Comparison of ENCODE assay signal across 23 cellular contexts in the genomic region with DNA sequence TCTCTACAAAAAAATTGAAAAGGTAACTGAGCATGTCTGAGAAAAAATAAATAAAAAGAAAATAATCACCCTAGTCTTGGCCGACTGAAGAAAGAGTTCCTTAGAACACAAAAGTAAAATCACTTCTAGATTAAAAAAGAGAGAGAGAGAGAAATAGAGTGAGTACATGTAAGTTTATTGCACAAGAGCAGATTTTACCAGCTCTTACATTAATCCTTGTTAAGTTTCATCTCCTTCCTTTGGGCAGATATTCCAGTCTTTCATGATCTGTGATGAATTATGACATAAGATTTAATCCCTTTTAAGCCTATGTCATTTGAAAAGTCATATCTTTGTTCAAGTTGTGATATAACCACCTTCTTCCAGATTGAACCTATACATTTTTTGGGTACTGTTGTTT. TPM values are rescaled to one million over a fixed set of nuclear protein-coding genes. Genes with fewer than 3 reads are reported as not detected.
DNase-seq lines count a peak whose midpoint lies in the region; ATAC-seq and TF ChIP-seq lines count a peak whose summit lies in the region.
"Had no signal": no experiment of that assay in that cellular context is flagged by ENCODE, and none has a peak within 500 bp of the region (broad histone marks: within the 10 kb centered on the region; RNA-seq: fewer than 3 reads in every experiment).

No MANE protein-coding gene starts in this region.

- TF ChIP-seq POLR2A in esophagus muscularis mucosa (IDR thresholded peaks at IDR 0.05; ENCODE audit: low read depth) = no peak

- no peak overlapping the region for H3K9ac ChIP-seq in SK-N-MC (ENCODE audit: insufficient read length)

- H3K4me1 Mint-ChIP-seq in effector memory CD8-positive, alpha-beta T cell (ENCODE audit: low read depth in 2 of 2) = peaks cover 14 to 36% of the 10 kb centered on the region in 2 donors

- no peaks in the 10 kb centered on the region for H3K27me3 ChIP-seq in esophagus muscularis mucosa
- H3K27me3 ChIP-seq: dorsolateral prefrontal cortex, ovary, right atrium auricular region had no signal

- no peak overlapping the region for H3K4me3 ChIP-seq in AG10803 (ENCODE audit: low read length)
- no peak overlapping the region for H3K4me3 ChIP-seq in SK-N-MC
- no peak overlapping the region for H3K4me3 ChIP-seq in esophagus muscularis mucosa
- H3K4me3 ChIP-seq: dorsolateral prefrontal cortex, ovary, right atrium auricular region had no signal

- no peak for TF ChIP-seq CTCF in AG10803 (conservative IDR thresholded peaks at IDR 0.05; ENCODE audit: low read length)
- no peak for TF ChIP-seq CTCF in esophagus muscularis mucosa (IDR thresholded peaks at IDR 0.05)
- TF ChIP-seq CTCF in omental fat pad (IDR thresholded peaks at IDR 0.05) = no peak

- intact Hi-C loops in esophagus muscularis mucosa (cut with DNase I) = no loop called here

- 45% methylated on average over 1 of the region's 1 CpG for WGBS in esophagus muscularis mucosa

- H3K27ac Mint-ChIP-seq in effector memory CD8-positive, alpha-beta T cell = peak overlapping the region in 1 of 2 donors; percentile 24
- H3K27ac Mint-ChIP-seq: activated CD8-positive, alpha-beta T cell treated with anti-CD3 and anti-CD28 coated beads, Interleukin-2, amount 10 ng/mL, durations not matched to agents 7 days and 5 days; natural killer cell treated with Interleukin-12 subunit alpha and Interleukin-12 subunit beta and Interleukin-15 and Interleukin-18, amount 100 ng/mL, for 72 hours had no signal

- no peak for TF ChIP-seq EP300 in esophagus muscularis mucosa (IDR thresholded peaks at IDR 0.05)

- ATAC-seq in omental fat pad (ENCODE audit: low FRiP score) (peak; percentile 51), GM18873 (IDR thresholded peaks at IDR 0.05; ENCODE audit: low FRiP score, unreplicated experiment) (no peak), GM18861 (IDR thresholded peaks at IDR 0.05; ENCODE audit: unreplicated experiment) (no peak)
- ATAC-seq in effector memory CD8-positive, alpha-beta T cell (replicated peaks) = no peak
- ATAC-seq: activated CD8-positive, alpha-beta T cell treated with anti-CD3 and anti-CD28 coated beads, Interleukin-2, amount 10 ng/mL, durations not matched to agents 7 days and 5 days; left cardiac atrium; natural killer cell treated with Interleukin-12 subunit alpha and Interleukin-12 subunit beta and Interleukin-15 and Interleukin-18, amount 100 ng/mL, for 72 hours; Right ventricle myocardium inferior had no signal

- no peak overlapping the region for H3K4me3 Mint-ChIP-seq in effector memory CD8-positive, alpha-beta T cell
- H3K4me3 Mint-ChIP-seq: activated CD8-positive, alpha-beta T cell treated with anti-CD3 and anti-CD28 coated beads, Interleukin-2, amount 10 ng/mL, durations not matched to agents 7 days and 5 days; natural killer cell treated with Interleukin-12 subunit alpha and Interleukin-12 subunit beta and Interleukin-15 and Interleukin-18, amount 100 ng/mL, for 72 hours had no signal

- no peaks in the 10 kb centered on the region for H3K9me3 Mint-ChIP-seq in effector memory CD8-positive, alpha-beta T cell
- H3K9me3 Mint-ChIP-seq: natural killer cell treated with Interleukin-12 subunit alpha and Interleukin-12 subunit beta and Interleukin-15 and Interleukin-18, amount 100 ng/mL, for 72 hours had no signal

- peak overlapping the region; percentile 67; the same call in 1 of the 2 replicates for H3K27ac ChIP-seq in SK-N-MC
- peak overlapping the region in 3 of 4 donors; percentile 24 to 57 (median 46) for H3K27ac ChIP-seq in esophagus muscularis mucosa (replicated peaks in 1 of 4)
- H3K27ac ChIP-seq: epithelial cell of prostate, ovary had no signal

- H3K4me1 ChIP-seq in esophagus muscularis mucosa = peaks cover 36 to 64% (median 57%) of the 10 kb centered on the region in 4 donors

- peaks cover 27% of the 10 kb centered on the region for H3K36me3 Mint-ChIP-seq in effector memory CD8-positive, alpha-beta T cell (ENCODE audit: insufficient read depth)
- H3K36me3 Mint-ChIP-seq: natural killer cell treated with Interleukin-12 subunit alpha and Interleukin-12 subunit beta and Interleukin-15 and Interleukin-18, amount 100 ng/mL, for 72 hours had no signal

- no peaks in the 10 kb centered on the region for H3K27me3 Mint-ChIP-seq in effector memory CD8-positive, alpha-beta T cell
- H3K27me3 Mint-ChIP-seq: natural killer cell treated with Interleukin-12 subunit alpha and Interleukin-12 subunit beta and Interleukin-15 and Interleukin-18, amount 100 ng/mL, for 72 hours had no signal

- DNase-seq in AG10803 (ENCODE audit: low read depth) = peak; percentile 45
- peak; percentile 14 for DNase-seq in SK-N-MC (ENCODE audit: low read depth, low spot score)
- no peak for DNase-seq in esophagus muscularis mucosa (ENCODE audit: extremely low spot score)
- no peak for DNase-seq in omental fat pad (ENCODE audit: low spot score)
- DNase-seq in effector memory CD8-positive, alpha-beta T cell = no peak
- DNase-seq in SIG-M5 treated with dmso at 0.1 percent for 504 hours (lab: John Stamatoyannopoulos, UW; ENCODE audit: unreplicated experiment) = no peak
- DNase-seq: activated CD8-positive, alpha-beta T cell treated with anti-CD3 and anti-CD28 coated beads, Interleukin-2, amount 10 ng/mL, durations not matched to agents 7 days and 5 days; activated naive CD4-positive, alpha-beta T cell treated with Interleukin-2 at 50 U/mL for 16 hours; anterior cingulate cortex; caudate nucleus; dorsolateral prefrontal cortex; Kasumi-1; left cardiac atrium; NCI-H1105; NCI-H2029 treated with DMSO at 0.1 percent for 48 hours; ovary; SW 1271 had no signal

- H3K9me3 ChIP-seq in SK-N-MC (ENCODE audit: low read depth, low read length) = no peaks in the 10 kb centered on the region
- H3K9me3 ChIP-seq in esophagus muscularis mucosa = no peaks in the 10 kb centered on the region
- H3K9me3 ChIP-seq: ovary, right atrium auricular region had no signal

- H3K36me3 ChIP-seq in SK-N-MC (ENCODE audit: insufficient read depth, low read length) = no peaks in the 10 kb centered on the region
- no peaks in the 10 kb centered on the region for H3K36me3 ChIP-seq in esophagus muscularis mucosa
- H3K36me3 ChIP-seq: ovary, right atrium auricular region had no signal

RNA-seq across cellular contexts. Expression of gene NFAT5, which starts 54.8 kb away (rescaled TPM):
- total RNA-seq in esophagus muscularis mucosa (10 to 100 TPM; 47.1 to 68.4 (median 59.6) TPM), omental fat pad (10 to 100 TPM; 43.5 to 59.3 (median 50.8) TPM)

Comparison
In these comparisons a context has a peak if more than half of its experiments do, and no peak if none do; other contexts are left out.
1. DNase-seq: peak in AG10803 (single experiment) and SK-N-MC (single experiment); none in esophagus muscularis mucosa (single experiment), omental fat pad (single experiment), effector memory CD8-positive, alpha-beta T cell (0 of 3) and SIG-M5 treated with dmso at 0.1 percent for 504 hours (single experiment).